26 cellular contexts compared by ENCODE assay signal in the genomic region with DNA sequence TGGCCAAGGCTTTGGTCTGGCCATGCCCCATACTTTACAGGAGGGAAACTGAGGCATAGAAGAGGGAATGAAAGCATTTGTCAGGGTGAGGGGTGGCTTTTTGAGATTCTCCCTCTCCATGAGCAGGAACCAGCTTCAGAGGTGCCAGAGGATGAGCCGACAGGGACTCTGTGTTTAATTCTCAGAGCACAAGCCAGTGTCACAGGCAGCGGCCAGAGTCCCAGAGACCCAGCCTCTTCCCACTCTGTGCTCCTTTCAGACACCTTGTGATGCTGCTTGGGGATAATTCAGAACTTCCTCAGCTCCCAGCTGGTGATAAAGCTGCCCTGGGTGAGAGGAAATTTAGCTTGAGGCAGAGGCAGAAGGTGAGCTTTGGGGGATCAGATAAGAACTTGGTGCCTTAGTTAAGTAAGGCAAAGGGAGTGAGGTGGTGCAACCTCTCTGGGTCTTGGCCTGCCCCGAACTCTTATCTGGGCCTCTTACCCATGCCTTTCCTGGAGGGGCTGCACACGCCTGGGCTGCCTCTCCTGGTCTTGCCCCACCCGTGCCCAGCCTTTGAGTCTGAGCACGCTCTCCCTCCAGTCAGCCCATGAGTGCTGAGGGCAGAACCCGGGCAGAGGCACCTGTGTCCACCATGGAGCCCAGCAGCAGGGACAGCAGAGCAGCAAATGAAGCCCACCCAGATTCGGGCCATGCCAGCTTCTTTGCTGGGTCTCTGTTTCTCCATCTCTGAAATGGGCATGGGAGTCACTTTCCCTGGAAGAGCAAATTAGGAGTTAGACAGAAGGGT.
"Had no signal": no experiment of that assay in that cellular context is flagged by ENCODE, and none has a peak within 500 bp of the region (broad histone marks: within the 10 kb centered on the region; RNA-seq: fewer than 3 reads in every experiment).

No MANE protein-coding gene starts in this region.

- H3K36me3 ChIP-seq: adrenal gland, SJCRH30 had no signal

- H3K27me3 ChIP-seq: adrenal gland had no signal

- H3K27me3 Mint-ChIP-seq: activated CD4-positive, alpha-beta memory T cell treated with anti-CD3 and anti-CD28 coated beads, Interleukin-2, amount 10 ng/mL, durations not matched to agents 7 days and 5 days had no signal

- H3K4me2 ChIP-seq: KMS-11, SK-N-SH had no signal

- H3K27ac ChIP-seq: adrenal gland, KMS-11, RWPE1, SJCRH30, VCaP had no signal

- H3K4me3 ChIP-seq: adrenal gland, SJCRH30 had no signal

- H3K9me3 ChIP-seq: adrenal gland, SJCRH30, SK-N-SH had no signal

- DNase-seq: activated CD4-positive, alpha-beta memory T cell treated with anti-CD3 and anti-CD28 coated beads, Interleukin-2, amount 10 ng/mL, durations not matched to agents 7 days and 5 days; activated CD4-positive, alpha-beta T cell treated with anti-CD3 and anti-CD28 coated beads, Interleukin-2, amount 50 U/mL, for 1 hour; activated CD4-positive, CD25-positive, alpha-beta regulatory T cell; activated naive CD4-positive, alpha-beta T cell treated with anti-CD3 and anti-CD28 coated beads, Interleukin-2, amount 50 U/mL, for 16 hours; activated naive CD8-positive, alpha-beta T cell treated with anti-CD3 and anti-CD28 coated beads, Interleukin-2, amount 10 ng/mL, durations not matched to agents 7 days and 5 days; activated T-cell treated with anti-CD3 and anti-CD28 coated beads for 4 hours; activated T-cell treated with anti-CD3 and anti-CD28 coated beads, Interleukin-2, amount 50 U/mL, for 48 hours; adrenal gland; anterior cingulate cortex; NCI-H1092 treated with DMSO at 0.1 percent for 48 hours; NCI-H1417 treated with DMSO at 0.1 percent for 48 hours; NCI-H1694; NCI-H2029; NCI-H2107; NCI-H2171 treated with DMSO at 0.1 percent for 48 hours; NCI-H345; NCI-H510A; NCI-H526 treated with DMSO at 0.1 percent for 48 hours; NCI-H82; Right ventricle myocardium superior; SJCRH30; SK-N-SH; T-helper 1 cell had no signal

- H3K27ac Mint-ChIP-seq: activated CD4-positive, alpha-beta memory T cell treated with anti-CD3 and anti-CD28 coated beads, Interleukin-2, amount 10 ng/mL, durations not matched to agents 7 days and 5 days; activated naive CD8-positive, alpha-beta T cell treated with anti-CD3 and anti-CD28 coated beads, Interleukin-2, amount 10 ng/mL, durations not matched to agents 7 days and 5 days had no signal

- H3K9me3 Mint-ChIP-seq: activated CD4-positive, alpha-beta memory T cell treated with anti-CD3 and anti-CD28 coated beads, Interleukin-2, amount 10 ng/mL, durations not matched to agents 7 days and 5 days; activated naive CD8-positive, alpha-beta T cell treated with anti-CD3 and anti-CD28 coated beads, Interleukin-2, amount 10 ng/mL, durations not matched to agents 7 days and 5 days had no signal

- H3K9ac ChIP-seq: KMS-11, SK-N-SH had no signal

- H3K36me3 Mint-ChIP-seq: activated naive CD8-positive, alpha-beta T cell treated with anti-CD3 and anti-CD28 coated beads, Interleukin-2, amount 10 ng/mL, durations not matched to agents 7 days and 5 days had no signal

- H3K4me1 ChIP-seq: adrenal gland, SJCRH30 had no signal

- H3K4me1 Mint-ChIP-seq: activated CD4-positive, alpha-beta memory T cell treated with anti-CD3 and anti-CD28 coated beads, Interleukin-2, amount 10 ng/mL, durations not matched to agents 7 days and 5 days; activated naive CD8-positive, alpha-beta T cell treated with anti-CD3 and anti-CD28 coated beads, Interleukin-2, amount 10 ng/mL, durations not matched to agents 7 days and 5 days had no signal

- H3K4me3 Mint-ChIP-seq: activated CD4-positive, alpha-beta memory T cell treated with anti-CD3 and anti-CD28 coated beads, Interleukin-2, amount 10 ng/mL, durations not matched to agents 7 days and 5 days; activated naive CD8-positive, alpha-beta T cell treated with anti-CD3 and anti-CD28 coated beads, Interleukin-2, amount 10 ng/mL, durations not matched to agents 7 days and 5 days had no signal
